ENCODE assay signal across 9 cellular contexts in the genomic region with DNA sequence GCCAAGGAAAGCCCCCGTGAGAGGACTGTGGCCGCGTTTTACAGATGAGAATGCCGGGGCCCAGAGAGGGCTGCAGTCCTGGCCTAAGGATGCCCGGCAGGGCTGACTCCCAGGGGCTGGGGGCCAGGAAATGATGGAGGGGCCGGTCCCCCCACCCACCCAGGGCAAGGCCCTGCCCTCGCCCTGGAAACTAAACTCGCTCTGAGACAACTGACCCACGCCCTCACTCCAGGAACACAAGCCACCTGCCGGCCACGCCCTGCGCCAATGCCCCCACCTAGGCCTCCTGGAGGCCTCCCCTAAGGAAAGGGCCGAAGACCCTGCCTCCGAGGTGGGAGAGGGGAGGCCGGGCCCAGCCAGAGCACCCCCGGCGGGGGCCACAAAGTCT. TPM values are rescaled to one million over a fixed set of nuclear protein-coding genes. Genes with fewer than 3 reads are reported as not detected.
DNase-seq lines count a peak whose midpoint lies in the region; ATAC-seq and TF ChIP-seq lines count a peak whose summit lies in the region.
"Had no signal": no experiment of that assay in that cellular context is flagged by ENCODE, and none has a peak within 500 bp of the region (broad histone marks: within the 10 kb centered on the region; RNA-seq: fewer than 3 reads in every experiment).

No MANE protein-coding gene starts in this region.

- no peak for TF ChIP-seq EP300 in upper lobe of left lung (IDR thresholded peaks at IDR 0.05)

- no peaks in the 10 kb centered on the region for H3K9me3 Mint-ChIP-seq in activated naive CD4-positive, alpha-beta T cell treated with anti-CD3 and anti-CD28 coated beads, Interleukin-2, amount 50 U/mL, for 24 hours

- TF ChIP-seq POLR2A in upper lobe of left lung (IDR thresholded peaks at IDR 0.05): no peak

- H3K27me3 Mint-ChIP-seq in activated naive CD4-positive, alpha-beta T cell treated with anti-CD3 and anti-CD28 coated beads, Interleukin-2, amount 50 U/mL, for 24 hours: no peaks in the 10 kb centered on the region

- H3K36me3 Mint-ChIP-seq in activated naive CD4-positive, alpha-beta T cell treated with anti-CD3 and anti-CD28 coated beads, Interleukin-2, amount 50 U/mL, for 24 hours: peaks cover 5% of the 10 kb centered on the region

- H3K27me3 ChIP-seq in mucosa of stomach (ENCODE audit: control insufficient read depth, insufficient read depth, low read length): no peaks in the 10 kb centered on the region
- H3K27me3 ChIP-seq in upper lobe of left lung: no peaks in the 10 kb centered on the region

- DNase-seq in activated naive CD4-positive, alpha-beta T cell treated with anti-CD3 and anti-CD28 coated beads, Interleukin-2, amount 50 U/mL, for 16 hours: no peak
- DNase-seq in cerebellum (ENCODE audit: low spot score) (peak; percentile 22), upper lobe of left lung (peak in 1 of 2 donors; percentile 86), NCI-H2029 treated with DMSO at 0.1 percent for 48 hours (lab: John Stamatoyannopoulos, UW) (no peak)
- no peak for DNase-seq in activated effector memory CD4-positive, alpha-beta T cell treated with Interleukin-2 at 50 U/mL for 16 hours
- DNase-seq in activated CD8-positive, alpha-beta memory T cell treated with anti-CD3 and anti-CD28 coated beads for 24 hours: no peak
- DNase-seq: SIG-M5 had no signal

- H3K27ac ChIP-seq in upper lobe of left lung: peak overlapping the region; percentile 91 to 98 (median 96)

- peak overlapping the region; percentile 35 for H3K27ac Mint-ChIP-seq in activated naive CD4-positive, alpha-beta T cell treated with anti-CD3 and anti-CD28 coated beads, Interleukin-2, amount 50 U/mL, for 24 hours

- peaks cover 25% of the 10 kb centered on the region for H3K4me1 Mint-ChIP-seq in activated naive CD4-positive, alpha-beta T cell treated with anti-CD3 and anti-CD28 coated beads, Interleukin-2, amount 50 U/mL, for 24 hours

- 20 to 47% methylated on average over 1 to 13 of the region's 17 CpGs for WGBS in upper lobe of left lung, 2 donors

- no peak overlapping the region for H3K4me3 ChIP-seq in mucosa of stomach (ENCODE audit: low read length)
- H3K4me3 ChIP-seq in upper lobe of left lung: peak overlapping the region in 3 of 4 donors; percentile 6 to 100 (median 50)

- ATAC-seq in upper lobe of left lung (ENCODE audit: low FRiP score in 2 of 2): no peak

- H3K9ac ChIP-seq in mucosa of stomach (ENCODE audit: low read length): peak overlapping the region; percentile 90

- H3K36me3 ChIP-seq in mucosa of stomach (ENCODE audit: control insufficient read depth, insufficient read depth, low read length) (no peaks in the 10 kb centered on the region), upper lobe of left lung (peaks cover 0 to 21% (median 12%) of the 10 kb centered on the region in 4 donors)

- no peak overlapping the region for H3K4me3 Mint-ChIP-seq in activated naive CD4-positive, alpha-beta T cell treated with anti-CD3 and anti-CD28 coated beads, Interleukin-2, amount 50 U/mL, for 24 hours

- no peaks in the 10 kb centered on the region for H3K9me3 ChIP-seq in mucosa of stomach (ENCODE audit: control insufficient read depth, low read length)
- H3K9me3 ChIP-seq in upper lobe of left lung: no peaks in the 10 kb centered on the region

- H3K4me1 ChIP-seq in mucosa of stomach (ENCODE audit: control insufficient read depth, insufficient read depth, low read length) (peaks cover 69% of the 10 kb centered on the region), upper lobe of left lung (peaks cover 66 to 83% (median 70%) of the 10 kb centered on the region in 4 donors)

- TF ChIP-seq CTCF in upper lobe of left lung (IDR thresholded peaks at IDR 0.05): peak in 1 of 6 experiments; percentile 7

RNA-seq across cellular contexts. Expression of gene ZBTB7A, which starts 7.2 kb away (rescaled TPM):
- total RNA-seq in cerebellum (3.5 TPM), upper lobe of left lung (100 to 1,000 TPM in 1 of 6 donors, 10 to 100 TPM in 5; 54.1 to 131 (median 72.6) TPM)

RNA-seq across cellular contexts. Expression of gene PIAS4, which starts 52.0 kb away (rescaled TPM):
- total RNA-seq in cerebellum (19.1 TPM), upper lobe of left lung (10 to 100 TPM; 13.7 to 53.4 (median 21.9) TPM)

Comparison
In these comparisons a context has a peak if more than half of its experiments do, and no peak if none do; other contexts are left out.
1. RNA of gene ZBTB7A, which starts 7.2 kb away (total RNA-seq): 54.1 to 131 TPM in upper lobe of left lung; 3.5 TPM in cerebellum (single experiment); every median in the first group is over 10 times any median in the second.